Comparison of ENCODE assay signal across 26 cellular contexts in the genomic region with DNA sequence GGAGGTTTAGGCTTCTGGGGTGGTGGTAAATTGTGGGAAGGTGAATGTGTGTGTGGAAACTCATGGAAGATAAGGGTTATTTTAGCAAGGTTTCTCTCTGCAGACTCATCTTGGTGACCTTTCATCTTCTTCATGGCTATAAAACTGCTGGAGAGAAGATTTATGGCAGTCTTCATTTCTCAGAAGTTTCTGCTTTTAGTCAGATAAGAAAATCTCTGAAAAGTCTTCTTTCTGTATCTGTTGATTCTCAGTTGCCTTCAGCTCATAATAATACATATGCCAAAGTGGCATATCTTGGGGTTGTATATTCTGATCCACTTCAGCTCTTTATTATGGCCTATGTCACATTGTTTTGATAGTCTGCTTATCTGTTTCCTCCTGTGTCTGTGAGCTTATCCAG.
"Had no signal": no experiment of that assay in that cellular context is flagged by ENCODE, and none has a peak within 500 bp of the region (broad histone marks: within the 10 kb centered on the region; RNA-seq: fewer than 3 reads in every experiment).

No MANE protein-coding gene starts in this region.

- H3K9me3 ChIP-seq: ovary, psoas muscle, right lobe of liver, stomach, thoracic aorta, thyroid gland, tibial nerve, upper lobe of left lung, vagina had no signal

- H2AFZ ChIP-seq: neural progenitor cell, parathyroid adenoma had no signal

- H3K9ac ChIP-seq: neural progenitor cell, parathyroid adenoma had no signal

- ATAC-seq: natural killer cell treated with Interleukin-12 subunit alpha and Interleukin-12 subunit beta and Interleukin-15 and Interleukin-18, amount 100 ng/mL, for 72 hours; psoas muscle; right cardiac atrium; right lobe of liver; stimulated activated effector memory CD8-positive, alpha-beta T cell treated with anti-CD3 and anti-CD28 coated beads, Interleukin-12 subunit alpha, Interleukin-12 subunit beta, amount 100 ng/mL, for 72 hours; stimulated activated naive B cell treated with anti-CD40 and anti-IgM and Interleukin-4, amounts not matched to agents 10 μg/mL and 1 μg/mL and 100 μg/mL, for 72 hours had no signal

- H3K27me3 ChIP-seq: neural progenitor cell, ovary, right lobe of liver, stomach, thyroid gland, tibial nerve, upper lobe of left lung, vagina had no signal

- H3K27ac ChIP-seq: neural progenitor cell, ovary, parathyroid adenoma, psoas muscle, right lobe of liver, sigmoid colon, stomach, thoracic aorta, thyroid gland, tibial nerve, upper lobe of left lung, vagina had no signal

- H3K79me2 ChIP-seq: parathyroid adenoma had no signal

- H3K36me3 ChIP-seq: neural progenitor cell, ovary, right lobe of liver, sigmoid colon, stomach, thoracic aorta, thyroid gland, tibial nerve, upper lobe of left lung, vagina had no signal

- H3K4me1 ChIP-seq: neural progenitor cell, parathyroid adenoma, psoas muscle, right lobe of liver, stomach, tibial nerve, vagina had no signal

- DNase-seq: nephron progenitor cell; occipital lobe; ovary; posterior cingulate gyrus; psoas muscle; right cardiac atrium; right lobe of liver; sigmoid colon; small intestine; stimulated activated CD4-positive, alpha-beta T cell treated with anti-CD3 and anti-CD28 coated beads, Interleukin-15, amount 100 ng/mL, for 24 hours; stimulated activated CD4-positive, alpha-beta T cell treated with anti-CD3 and anti-CD28 coated beads, Interleukin-2, amount 100 ng/mL, for 24 hours; stimulated activated CD4-positive, alpha-beta T cell treated with anti-CD3 and anti-CD28 coated beads, Interleukin-2, amount 100 ng/mL, for 48 hours; stimulated activated CD4-positive, alpha-beta T cell treated with anti-CD3 and anti-CD28 coated beads, Interleukin-4, amount 100 ng/mL, for 24 hours; stimulated activated naive B cell treated with anti-CD40 and anti-IgM and Interleukin-4, amounts not matched to agents 10 μg/mL and 1 μg/mL and 100 μg/mL, for 72 hours; stimulated activated naive CD4-positive, alpha-beta T cell treated with Interleukin-2 at 50 U/mL for 16 hours; stomach; thyroid gland; trophoblast cell; upper lobe of left lung had no signal

- H3K4me2 ChIP-seq: neural progenitor cell had no signal

- H3K4me3 ChIP-seq: neural progenitor cell, ovary, psoas muscle, right lobe of liver, sigmoid colon, stomach, thoracic aorta, thyroid gland, tibial nerve, upper lobe of left lung, vagina had no signal
